Comparison of ENCODE assay signal across 2 cellular contexts in genomic region chrX:52261125-52261462, GRCh38.
TF ChIP-seq lines count a peak whose summit lies in the region.

No MANE protein-coding gene starts in this region.

TF ChIP-seq in IMR-90, 13 proteins besides CTCF, POLR2A, EP300 and RAD21 (continued from another document):
- no peak for TF ChIP-seq FOS (IDR thresholded peaks at IDR 0.05; ENCODE audit: low read depth, low read length)
- no peak for TF ChIP-seq NFE2L2 (IDR thresholded peaks at IDR 0.05; ENCODE audit: low read depth, low read length)
- no peak for TF ChIP-seq RCOR1 (IDR thresholded peaks at IDR 0.05; ENCODE audit: insufficient replicate concordance, low read length)

TF ChIP-seq in neural cell, 6 proteins besides CTCF, POLR2A, EP300 and RAD21 (continued from another document):
- no peak for TF ChIP-seq POLR2AphosphoS5 (IDR thresholded peaks at IDR 0.05)
- no peak for TF ChIP-seq MXI1 (conservative IDR thresholded peaks at IDR 0.05; ENCODE audit: poor library complexity, severe bottlenecking)
- TF ChIP-seq TAF1 (IDR thresholded peaks at IDR 0.05; ENCODE audit: low read depth) = no peak
- TF ChIP-seq EZH2 (IDR thresholded peaks at IDR 0.05; ENCODE audit: borderline replicate concordance, insufficient read depth, low read length, poor library complexity, severe bottlenecking) = no peak
